In genomic region chr7:147240468-147240867, GRCh38 we compare ENCODE assay signal across 22 cellular contexts.
"Had no signal": no experiment of that assay in that cellular context is flagged by ENCODE, and none has a peak within 500 bp of the region (broad histone marks: within the 10 kb centered on the region; RNA-seq: fewer than 3 reads in every experiment).

No MANE protein-coding gene starts in this region.

- H3K27ac ChIP-seq: epithelial cell of prostate, gastrocnemius medialis, lower lobe of right lung, neutrophil, parathyroid adenoma, right lobe of liver, stomach, thyroid gland had no signal

- DNase-seq: effector CD8-positive, alpha-beta T cell; endodermal cell; foreskin fibroblast; gastrocnemius medialis; head of caudate nucleus; left ventricle myocardium superior; lower lobe of right lung; right lobe of liver; small intestine; stimulated activated CD4-positive, alpha-beta T cell treated with anti-CD3 and anti-CD28 coated beads, Interleukin-12 subunit alpha, Interleukin-12 subunit beta, amount 100 ng/mL, for 4 hours; stimulated activated CD4-positive, alpha-beta T cell treated with anti-CD3 and anti-CD28 coated beads, Interleukin-1b, Interleukin-23, amount 100 ng/mL, for 48 hours; stimulated activated CD4-positive, alpha-beta T cell treated with anti-CD3 and anti-CD28 coated beads, Interleukin-4, amount 100 ng/mL, for 24 hours; stimulated activated naive CD4-positive, alpha-beta T cell treated with Interleukin-2 at 50 U/mL for 16 hours; stomach; thyroid gland; trophoblast cell had no signal

- ATAC-seq: esophagus mucosa; gastrocnemius medialis; left ventricle myocardium superior; lower lobe of right lung; natural killer cell treated with Interleukin-12 subunit alpha and Interleukin-12 subunit beta and Interleukin-15 and Interleukin-18, amount 100 ng/mL, for 72 hours; right lobe of liver; stimulated activated effector memory CD8-positive, alpha-beta T cell treated with anti-CD3 and anti-CD28 coated beads, Interleukin-12 subunit alpha, Interleukin-12 subunit beta, amount 100 ng/mL, for 72 hours had no signal
